8 cellular contexts compared by ENCODE assay signal in genomic region chr3:194315088-194315964, GRCh38. TPM values are rescaled to one million over a fixed set of nuclear protein-coding genes. Genes with fewer than 3 reads are reported as not detected.
DNase-seq lines count a peak whose midpoint lies in the region; ATAC-seq and TF ChIP-seq lines count a peak whose summit lies in the region.

No MANE protein-coding gene starts in this region.

- H3K9me3 ChIP-seq in OCI-LY7 (ENCODE audit: low read length) (no peaks in the 10 kb centered on the region), esophagus squamous epithelium (peaks cover 0 to 12% (median 0%) of the 10 kb centered on the region in 3 donors)

- POLR2A ChIA-PET in OCI-LY7 (lab: Charles Lee), result no interaction called here

- no peak overlapping the region for H2AFZ ChIP-seq in OCI-LY7 (ENCODE audit: low read length)

- CTCF ChIA-PET in OCI-LY7 (lab: Charles Lee; ENCODE audit: unreplicated experiment), result interaction anchor here (0.6 to 1.3 kb wide), 2 partner anchors 286 to 650 kb away, joined by 4 read pairs; no protein-coding TSS in a partner anchor

- H3K9me3 Mint-ChIP-seq in activated T-cell treated with anti-CD3 and anti-CD28 coated beads, Interleukin-2, amount 50 U/mL, for 4 hours, result peaks cover 12% of the 10 kb centered on the region
- peaks cover 5 to 25% (median 15%) of the 10 kb centered on the region in 7 donors for H3K9me3 Mint-ChIP-seq in naive B cell

- H3K4me1 ChIP-seq in OCI-LY7 (ENCODE audit: insufficient read depth, low read length, poor library complexity, severe bottlenecking), result no peaks in the 10 kb centered on the region
- H3K4me1 ChIP-seq in esophagus squamous epithelium, result peaks cover 15 to 73% (median 36%) of the 10 kb centered on the region in 3 donors

- no peak for TF ChIP-seq POLR2A in esophagus squamous epithelium (IDR thresholded peaks at IDR 0.05)

- no TSS peak for BruUV-seq in OCI-LY7 (replicated peaks; lab: Mats Ljungman, UMichigan)

- no peaks in the 10 kb centered on the region for H3K36me3 Mint-ChIP-seq in activated T-cell treated with anti-CD3 and anti-CD28 coated beads, Interleukin-2, amount 50 U/mL, for 4 hours (ENCODE audit: insufficient read depth)
- H3K36me3 Mint-ChIP-seq in naive B cell, result peaks cover 13 to 14% of the 10 kb centered on the region in 2 donors

- DNase-seq in DMS153 (lab: John Stamatoyannopoulos, UW) (peak; percentile 76), HuH-7.5 (ENCODE audit: low spot score) (peak; percentile 85), OCI-LY7 (ENCODE audit: low spot score) (peak; percentile 66), esophagus squamous epithelium (lab: John Stamatoyannopoulos, UW) (no peak), naive B cell (peak; percentile 85)
- peak; percentile 85 for DNase-seq in activated T-cell treated with anti-CD3 and anti-CD28 coated beads, Interleukin-2, amount 50 U/mL, for 4 hours
- DNase-seq in stimulated activated CD8-positive, alpha-beta memory T cell treated with anti-CD3 and anti-CD28 coated beads, Interleukin-7, amount 100 ng/mL, for 48 hours (ENCODE audit: extremely low read depth in 1 of 2, low read depth in 1 of 2), result peak; percentile 59 to 61

- peaks cover 0 to 34% (median 0%) of the 10 kb centered on the region in 4 donors for H3K27me3 ChIP-seq in esophagus squamous epithelium

- H3K4me3 ChIP-seq in OCI-LY7 (ENCODE audit: low read depth, low read length, poor library complexity, severe bottlenecking) (no peak overlapping the region), esophagus squamous epithelium (peak overlapping the region; percentile 42 to 63 (median 48))

- H3K27ac ChIP-seq in OCI-LY7 (ENCODE audit: low read depth, low read length, poor library complexity, severe bottlenecking), result no peak overlapping the region
- H3K27ac ChIP-seq in esophagus squamous epithelium, result peak overlapping the region; percentile 60 to 79 (median 69)

- no peaks in the 10 kb centered on the region for H3K79me2 ChIP-seq in OCI-LY7 (ENCODE audit: insufficient read depth, low read depth, low read length)

- no peaks in the 10 kb centered on the region for H4K20me1 ChIP-seq in OCI-LY7 (ENCODE audit: insufficient read depth, low read length)

- H3K4me3 Mint-ChIP-seq in activated T-cell treated with anti-CD3 and anti-CD28 coated beads, Interleukin-2, amount 50 U/mL, for 4 hours, result peak overlapping the region; percentile 53
- peak overlapping the region; percentile 70 to 91 (median 78) for H3K4me3 Mint-ChIP-seq in naive B cell

- H3K36me3 ChIP-seq in OCI-LY7 (ENCODE audit: insufficient read depth, low read length) (no peaks in the 10 kb centered on the region), esophagus squamous epithelium (no peaks in the 10 kb centered on the region)

- peak overlapping the region; percentile 43; the same call in 1 of the 2 replicates for H3K4me2 ChIP-seq in OCI-LY7 (ENCODE audit: low read length)

- ATAC-seq in GM21528 (IDR thresholded peaks at IDR 0.05; ENCODE audit: low FRiP score, unreplicated experiment) (peak; percentile 87), naive B cell (ENCODE audit: low read depth in 2 of 2) (peak; percentile 80 to 86)
- peak; percentile 91 to 92 for ATAC-seq in activated T-cell treated with anti-CD3 and anti-CD28 coated beads, Interleukin-2, amount 50 U/mL, for 4 hours

- H3K4me1 Mint-ChIP-seq in activated T-cell treated with anti-CD3 and anti-CD28 coated beads, Interleukin-2, amount 50 U/mL, for 4 hours (ENCODE audit: low read depth), result peaks cover 13% of the 10 kb centered on the region
- peaks cover 11 to 35% (median 33%) of the 10 kb centered on the region in 3 donors for H3K4me1 Mint-ChIP-seq in naive B cell

- intact Hi-C loops in OCI-LY7 (cut with micrococcal nuclease; ENCODE audit: unreplicated experiment) (loop anchor here (1.0 to 5.0 kb wide), 4 partner anchors 179 to 648 kb away; partner anchors contain the start of gene HES1), esophagus squamous epithelium (cut with DNase I) (loop anchor here (5.0 kb wide), 2 partner anchors 178 to 533 kb away; partner anchors contain the start of gene HES1)

- H3K27ac Mint-ChIP-seq in naive B cell, result peak overlapping the region; percentile 55 to 96 (median 86)

- no peaks in the 10 kb centered on the region for H3K9me2 ChIP-seq in OCI-LY7 (ENCODE audit: insufficient read depth, low read length)

- peaks cover 26% of the 10 kb centered on the region for H3K27me3 Mint-ChIP-seq in activated T-cell treated with anti-CD3 and anti-CD28 coated beads, Interleukin-2, amount 50 U/mL, for 4 hours (ENCODE audit: low read depth)
- H3K27me3 Mint-ChIP-seq in naive B cell, result peaks cover 60 to 90% (median 78%) of the 10 kb centered on the region in 3 donors

- WGBS in esophagus squamous epithelium, 2 donors, result 1 to 10% methylated on average over 16 to 23 of the region's 54 CpGs

- peak; percentile 89 for TF ChIP-seq CTCF in OCI-LY7 (conservative IDR thresholded peaks at IDR 0.05; ENCODE audit: low read length)
- TF ChIP-seq CTCF in esophagus squamous epithelium (IDR thresholded peaks at IDR 0.05), result peak; percentile 93 to 98 (median 96)

RNA-seq across cellular contexts. Expression of gene CPN2, which starts 35.8 kb away (rescaled TPM):
- not detected in 2 replicates for total RNA-seq in OCI-LY7 (2014; rRNA removed; shearing (Covaris generic))
- not detected in 2 replicates for total RNA-seq in OCI-LY7 (2022)
- under 1 TPM in 1 of 3 donors, not detected in 2; 0.08 TPM for total RNA-seq in activated T-cell treated with anti-CD3 and anti-CD28 coated beads, Interleukin-2, amount 50 U/mL, for 4 hours
- not detected for total RNA-seq in esophagus squamous epithelium
- not detected for polyA plus RNA-seq in naive B cell (ENCODE audit: low read depth in 6 of 6)

RNA-seq across cellular contexts. Expression of gene LRRC15, which starts 54.2 kb away (rescaled TPM):
- total RNA-seq in OCI-LY7 (2014; rRNA removed; shearing (Covaris generic)), result not detected in 2 replicates
- total RNA-seq in OCI-LY7 (2022), result not detected in 2 replicates
- not detected for total RNA-seq in activated T-cell treated with anti-CD3 and anti-CD28 coated beads, Interleukin-2, amount 50 U/mL, for 4 hours
- under 1 TPM in 1 of 4 donors, not detected in 3; 0.38 TPM for total RNA-seq in esophagus squamous epithelium
- not detected for polyA plus RNA-seq in naive B cell (ENCODE audit: low read depth in 6 of 6)
